8 cellular contexts compared by ENCODE assay signal in the genomic region with DNA sequence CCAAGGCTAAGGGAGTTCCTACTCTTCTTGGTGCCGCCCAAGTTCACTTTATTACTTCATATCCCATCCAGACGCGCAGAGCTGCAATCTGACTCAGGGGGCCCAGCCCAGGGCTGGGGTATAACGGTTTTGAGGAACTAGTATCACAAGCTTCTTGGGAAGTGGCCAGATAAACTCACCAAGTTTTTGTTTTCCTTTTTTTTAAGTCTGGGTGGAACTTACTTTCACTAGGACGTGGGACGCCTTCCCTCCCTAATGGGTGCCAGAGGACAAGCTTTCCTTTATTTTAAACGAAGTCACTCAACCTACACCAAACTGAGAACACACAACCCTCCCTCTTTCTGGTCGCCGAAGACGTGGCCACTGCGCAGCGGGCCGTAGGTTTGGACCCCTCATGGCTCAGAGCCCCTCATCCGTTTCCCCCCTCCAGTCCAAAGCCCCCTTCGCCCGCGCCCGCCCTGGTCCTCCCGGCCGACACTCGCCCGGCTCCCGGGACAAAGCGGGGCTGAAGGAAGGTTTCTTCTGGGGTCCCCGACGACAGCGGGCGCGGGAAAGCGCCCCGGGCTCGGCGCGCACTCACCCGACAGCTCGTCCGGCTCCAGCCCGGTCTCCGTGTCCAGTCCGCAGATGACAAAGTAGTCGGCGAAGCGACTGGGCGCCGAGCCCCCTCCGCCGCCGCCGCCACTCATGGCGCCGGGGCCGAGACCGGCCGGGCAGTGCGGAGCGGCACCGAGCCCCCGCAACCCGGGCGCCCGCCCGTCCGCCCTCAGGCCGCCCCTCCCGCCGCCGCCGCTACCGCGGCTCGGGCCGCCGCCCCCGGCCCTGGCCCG. TPM values are rescaled to one million over a fixed set of nuclear protein-coding genes. Genes with fewer than 3 reads are reported as not detected.
DNase-seq lines count a peak whose midpoint lies in the region; ATAC-seq and TF ChIP-seq lines count a peak whose summit lies in the region.

No MANE protein-coding gene starts in this region.

- H3K9ac ChIP-seq in BLaER1 treated with 17β-estradiol and CSF1 and Interleukin-3, amounts not matched to agents 10 nM and 100 nM: peak overlapping the region; percentile 96 to 100 (median 99)
- peak overlapping the region; percentile 96 for H3K9ac ChIP-seq in skeletal muscle satellite cell (ENCODE audit: low read depth, low read length)

- peaks cover 28 to 45% (median 37%) of the 10 kb centered on the region in 11 experiments for H4K20me1 ChIP-seq in BLaER1 treated with 17β-estradiol and CSF1 and Interleukin-3, amounts not matched to agents 10 nM and 100 nM

- H3K4me3 ChIP-seq in BLaER1 treated with 17β-estradiol and CSF1 and Interleukin-3, amounts not matched to agents 10 nM and 100 nM: peak overlapping the region; percentile 86 to 99 (median 94)
- H3K4me3 ChIP-seq in cardiac fibroblast (replicated peaks in 1 of 2; ENCODE audit: low read depth in 2 of 2, low read length in 2 of 2): peak overlapping the region; percentile 83 to 84
- H3K4me3 ChIP-seq in skeletal muscle satellite cell (ENCODE audit: low read length): peak overlapping the region; percentile 98

- H3K36me3 ChIP-seq in BLaER1 treated with 17β-estradiol and CSF1 and Interleukin-3, amounts not matched to agents 10 nM and 100 nM: peaks cover 0 to 6% (median 0%) of the 10 kb centered on the region in 11 experiments; a peak in 4 of 22 replicates
- no peaks in the 10 kb centered on the region for H3K36me3 ChIP-seq in skeletal muscle satellite cell (ENCODE audit: insufficient read depth, low read length)

- H3K4me2 ChIP-seq in BLaER1 treated with 17β-estradiol and CSF1 and Interleukin-3, amounts not matched to agents 10 nM and 100 nM: peak overlapping the region; percentile 74 to 95 (median 85)
- peak overlapping the region; percentile 100 for H3K4me2 ChIP-seq in skeletal muscle satellite cell (ENCODE audit: low read length)

- H3K27me3 ChIP-seq in BLaER1 treated with 17β-estradiol and CSF1 and Interleukin-3, amounts not matched to agents 10 nM and 100 nM: no peaks in the 10 kb centered on the region
- H3K27me3 ChIP-seq in skeletal muscle satellite cell (ENCODE audit: control insufficient read depth, insufficient read depth, low read length): no peaks in the 10 kb centered on the region

- H3K9me3 ChIP-seq in BLaER1 treated with 17β-estradiol and CSF1 and Interleukin-3, amounts not matched to agents 10 nM and 100 nM (replicated peaks in 1 of 11): peaks cover 0 to 8% (median 0%) of the 10 kb centered on the region in 11 experiments; a peak in 5 of 22 replicates
- no peaks in the 10 kb centered on the region for H3K9me3 ChIP-seq in skeletal muscle satellite cell (replicated peaks; ENCODE audit: low read length)

- DNase-seq in HPDE6-E6E7 (ENCODE audit: extremely low spot score) (peak; percentile 31), T-helper 9 cell (peak; percentile 5), cardiac fibroblast (ENCODE audit: low read depth in 2 of 2) (peak; percentile 89 to 93), iris pigment epithelial cell (ENCODE audit: low read depth) (peak; percentile 83)

- peaks cover 41 to 51% (median 44%) of the 10 kb centered on the region in 10 experiments for H3K4me1 ChIP-seq in BLaER1 treated with 17β-estradiol and CSF1 and Interleukin-3, amounts not matched to agents 10 nM and 100 nM
- H3K4me1 ChIP-seq in skeletal muscle satellite cell (ENCODE audit: control insufficient read depth, insufficient read depth, low read length): peaks cover 25% of the 10 kb centered on the region

- ATAC-seq in GM19438 (IDR thresholded peaks at IDR 0.05; ENCODE audit: low read depth, unreplicated experiment) (peak; percentile 7), HG03196 (IDR thresholded peaks at IDR 0.05; ENCODE audit: unreplicated experiment) (no peak)

- H3K27ac ChIP-seq in BLaER1 treated with 17β-estradiol and CSF1 and Interleukin-3, amounts not matched to agents 10 nM and 100 nM: peak overlapping the region; percentile 93 to 100 (median 99)

- TF ChIP-seq CTCF in cardiac fibroblast (IDR thresholded peaks at IDR 0.05; ENCODE audit: low read depth, low read length): no peak

RNA-seq across cellular contexts. Expression of a gene that starts 0.6 kb away (rescaled TPM):
- total RNA-seq in skeletal muscle satellite cell (2012; rRNA removed): 109 and 137 TPM in 2 replicates

RNA-seq across cellular contexts. Expression of a gene that starts 49.8 kb away (rescaled TPM):
- total RNA-seq in skeletal muscle satellite cell (2012; rRNA removed): 24.2 and 40.6 TPM in 2 replicates

Comparison
In these comparisons a context has a peak if more than half of its experiments do, and no peak if none do; other contexts are left out.
1. DNase-seq: peak in every context shown above with its lines; median percentile 91 in cardiac fibroblast; 83 in iris pigment epithelial cell; 31 in HPDE6-E6E7; 5 in T-helper 9 cell.